9 cellular contexts compared by ENCODE assay signal in genomic region chr19:54653181-54653809, GRCh38. TPM values are rescaled to one million over a fixed set of nuclear protein-coding genes. Genes with fewer than 3 reads are reported as not detected.
A peak's percentile ranks its signal among the peaks of the same experiment; 100 is the strongest.
DNase-seq lines count a peak whose midpoint lies in the region; ATAC-seq, FAIRE-seq and TF ChIP-seq lines count a peak whose summit lies in the region.
"Had no signal": no experiment of that assay in that cellular context is flagged by ENCODE, and none has a peak within 500 bp of the region (broad histone marks: within the 10 kb centered on the region; RNA-seq: fewer than 3 reads in every experiment).

No MANE protein-coding gene starts in this region.

- H3K4me2 ChIP-seq in PC-3 (ENCODE audit: low read length) = no peak overlapping the region

- H3K4me3 ChIP-seq in AG10803 (ENCODE audit: low read length) = no peak overlapping the region
- H3K4me3 ChIP-seq in PC-3 (ENCODE audit: low read length) = no peak overlapping the region
- H3K4me3 ChIP-seq in fibroblast of pulmonary artery (replicated peaks; ENCODE audit: low read depth, low read length) = no peak overlapping the region
- H3K4me3 ChIP-seq in upper lobe of right lung = no peak overlapping the region

- DNase-seq in AG10803 (ENCODE audit: low read depth) (peak; percentile 10), GM19239 (ENCODE audit: insufficient read length, low spot score) (peak; percentile 45), PC-3 (peak; percentile 56), fibroblast of pulmonary artery (ENCODE audit: low read depth) (peak; percentile 31), upper lobe of right lung (no peak), putamen (ENCODE audit: low spot score) (no peak), foreskin melanocyte (no peak)
- no peak for DNase-seq in activated naive CD4-positive, alpha-beta T cell treated with anti-CD3 and anti-CD28 coated beads for 36 hours

- peak; percentile 43 for TF ChIP-seq CTCF in AG10803 (conservative IDR thresholded peaks at IDR 0.05; ENCODE audit: low read length)
- TF ChIP-seq CTCF in PC-3 (conservative IDR thresholded peaks at IDR 0.05; ENCODE audit: low read depth, low read length) = peak; percentile 73
- TF ChIP-seq CTCF in fibroblast of pulmonary artery (IDR thresholded peaks at IDR 0.05; ENCODE audit: low read length, missing control alignments) = peak; percentile 40
- TF ChIP-seq CTCF in upper lobe of right lung (IDR thresholded peaks at IDR 0.05) = peak; percentile 58

- H3K27me3 ChIP-seq in PC-3 (ENCODE audit: low read length) = peaks cover 28% of the 10 kb centered on the region
- H3K27me3 ChIP-seq in upper lobe of right lung = peaks cover 3% of the 10 kb centered on the region

- BruUV-seq in PC-3 (replicated peaks; lab: Mats Ljungman, UMichigan) = no TSS peak

- H3K27me3 Mint-ChIP-seq in activated naive CD4-positive, alpha-beta T cell treated with anti-CD3 and anti-CD28 coated beads for 36 hours (ENCODE audit: low read depth) = no peaks in the 10 kb centered on the region

- H3K4me3 Mint-ChIP-seq in activated naive CD4-positive, alpha-beta T cell treated with anti-CD3 and anti-CD28 coated beads for 36 hours = no peak overlapping the region

- H3K9me2 ChIP-seq in PC-3 (replicated peaks; ENCODE audit: low read length) = no peaks in the 10 kb centered on the region

- no peak overlapping the region for H3K27ac Mint-ChIP-seq in activated naive CD4-positive, alpha-beta T cell treated with anti-CD3 and anti-CD28 coated beads for 36 hours

- ATAC-seq in PC-3 (peak; percentile 56), upper lobe of right lung (peak; percentile 58)

- POLR2A ChIA-PET in PC-3 (lab: Charles Lee; ENCODE audit: unreplicated experiment) = no interaction called here

- no peak overlapping the region for H3K27ac ChIP-seq in PC-3 (ENCODE audit: low read length)
- no peak overlapping the region for H3K27ac ChIP-seq in upper lobe of right lung
- H3K27ac ChIP-seq: epithelial cell of prostate had no signal

- no peak overlapping the region for H3K9ac ChIP-seq in PC-3 (ENCODE audit: low read length)

- no peaks in the 10 kb centered on the region for H3K36me3 ChIP-seq in PC-3 (ENCODE audit: low read depth, low read length)
- H3K36me3 ChIP-seq in upper lobe of right lung = no peaks in the 10 kb centered on the region

- H3K4me1 ChIP-seq in PC-3 (ENCODE audit: insufficient read depth, low read length) = no peaks in the 10 kb centered on the region
- H3K4me1 ChIP-seq in upper lobe of right lung = no peaks in the 10 kb centered on the region

- H3K9me3 ChIP-seq in PC-3 (ENCODE audit: low read length) (no peaks in the 10 kb centered on the region), upper lobe of right lung (no peaks in the 10 kb centered on the region)

- H2AFZ ChIP-seq in PC-3 (ENCODE audit: low read length) = no peak overlapping the region

- H3K79me2 ChIP-seq in PC-3 (ENCODE audit: low read length) = no peaks in the 10 kb centered on the region

- H3K4me1 Mint-ChIP-seq in activated naive CD4-positive, alpha-beta T cell treated with anti-CD3 and anti-CD28 coated beads for 36 hours (ENCODE audit: low read depth) = no peaks in the 10 kb centered on the region

- CTCF ChIA-PET in PC-3 (lab: Charles Lee) = interaction anchor here (0.7 kb wide), 1 partner anchor 376 kb away, joined by 3 read pairs; no protein-coding TSS in a partner anchor
- CTCF ChIA-PET in activated naive CD4-positive, alpha-beta T cell treated with anti-CD3 and anti-CD28 coated beads for 36 hours (lab: Charles Lee) = interaction anchor here (0.6 to 4.8 kb wide), 7 partner anchors 17 to 482 kb away, joined by 3 to 29 read pairs (median 4); no protein-coding TSS in a partner anchor

- H3K9me3 Mint-ChIP-seq in activated naive CD4-positive, alpha-beta T cell treated with anti-CD3 and anti-CD28 coated beads for 36 hours = no peaks in the 10 kb centered on the region

- no peaks in the 10 kb centered on the region for H3K36me3 Mint-ChIP-seq in activated naive CD4-positive, alpha-beta T cell treated with anti-CD3 and anti-CD28 coated beads for 36 hours (ENCODE audit: low read depth)

- intact Hi-C loops in PC-3 (cut with micrococcal nuclease) (no loop called here), upper lobe of right lung (cut with DNase I) (no loop called here)
- intact Hi-C loops in activated naive CD4-positive, alpha-beta T cell treated with anti-CD3 and anti-CD28 coated beads for 36 hours (cut with micrococcal nuclease) = loop anchor here (5.0 kb wide), 1 partner anchor 171 kb away; no protein-coding TSS in a partner anchor

- H3F3A ChIP-seq in PC-3 (ENCODE audit: low read length, unreplicated experiment) = no peaks in the 10 kb centered on the region

- FAIRE-seq in GM19239 (lab: Jason Lieb, UNC) = peak; percentile 83

- no peaks in the 10 kb centered on the region for H4K20me1 ChIP-seq in PC-3 (ENCODE audit: low read length)

RNA-seq across cellular contexts. Expression of gene LILRB4, which starts 9.5 kb away (rescaled TPM):
- total RNA-seq in PC-3 (2014; rRNA removed) (not detected in 2 replicates), upper lobe of right lung (29.8 TPM)
- not detected for total RNA-seq in activated naive CD4-positive, alpha-beta T cell treated with anti-CD3 and anti-CD28 coated beads for 36 hours

RNA-seq across cellular contexts. Expression of gene LILRB1, which starts 23.0 kb away (rescaled TPM):
- total RNA-seq in PC-3 (2014; rRNA removed) (not detected in 2 replicates), upper lobe of right lung (23.6 TPM)
- under 1 TPM in 1 of 2 experiments, not detected in 1; 0.36 TPM for total RNA-seq in activated naive CD4-positive, alpha-beta T cell treated with anti-CD3 and anti-CD28 coated beads for 36 hours

RNA-seq across cellular contexts. Expression of gene LILRA1, which starts 59.9 kb away (rescaled TPM):
- not detected in 2 replicates for total RNA-seq in PC-3 (2014; rRNA removed)
- 4.7 TPM for total RNA-seq in upper lobe of right lung
- total RNA-seq in activated naive CD4-positive, alpha-beta T cell treated with anti-CD3 and anti-CD28 coated beads for 36 hours = not detected

Comparison
In these comparisons a context has a peak if more than half of its experiments do, and no peak if none do; other contexts are left out.
1. DNase-seq: peak in AG10803 (single experiment), GM19239 (single experiment), PC-3 (single experiment) and fibroblast of pulmonary artery (single experiment); none in upper lobe of right lung (single experiment), activated naive CD4-positive, alpha-beta T cell treated with anti-CD3 and anti-CD28 coated beads for 36 hours (single experiment), putamen (single experiment) and foreskin melanocyte (single experiment).
2. RNA of gene LILRB4, which starts 9.5 kb away (total RNA-seq): 29.8 TPM in upper lobe of right lung (single experiment); not detected in PC-3 and not detected in activated naive CD4-positive, alpha-beta T cell treated with anti-CD3 and anti-CD28 coated beads for 36 hours; every median in the first group is over 10 times any median in the second.
3. RNA of gene LILRB1, which starts 23.0 kb away (total RNA-seq): 23.6 TPM in upper lobe of right lung (single experiment); 0.36 TPM in activated naive CD4-positive, alpha-beta T cell treated with anti-CD3 and anti-CD28 coated beads for 36 hours and not detected in PC-3; every median in the first group is over 10 times any median in the second.
4. Peak in every context shown above with its lines, with median percentiles within 50 percentile points of each other: CTCF ChIP-seq.